In genomic region chr16:8194795-8195194, GRCh38 we compare ENCODE assay signal across 13 cellular contexts.
DNase-seq lines count a peak whose midpoint lies in the region; ATAC-seq and TF ChIP-seq lines count a peak whose summit lies in the region.
"Had no signal": no experiment of that assay in that cellular context is flagged by ENCODE, and none has a peak within 500 bp of the region (broad histone marks: within the 10 kb centered on the region; RNA-seq: fewer than 3 reads in every experiment).

No MANE protein-coding gene starts in this region.

- H4K20me1 ChIP-seq in OCI-LY3 (ENCODE audit: insufficient read depth, low read length): no peaks in the 10 kb centered on the region

- H3K9ac ChIP-seq in OCI-LY3 (ENCODE audit: low read length): no peak overlapping the region

- H3K4me2 ChIP-seq in OCI-LY3 (ENCODE audit: low read length): no peak overlapping the region

- H3K79me2 ChIP-seq in OCI-LY3 (ENCODE audit: low read length): no peaks in the 10 kb centered on the region

- H3K4me1 ChIP-seq in OCI-LY3 (ENCODE audit: low read length): no peaks in the 10 kb centered on the region
- H3K4me1 ChIP-seq: body of pancreas had no signal

- no peak overlapping the region for H2AFZ ChIP-seq in OCI-LY3 (ENCODE audit: low read depth, low read length)

- no peak overlapping the region for H3K27ac Mint-ChIP-seq in stimulated activated effector memory CD8-positive, alpha-beta T cell treated with anti-CD3 and anti-CD28 coated beads, Interleukin-12 subunit alpha, Interleukin-12 subunit beta, amount 100 ng/mL, for 72 hours

- no peak overlapping the region for H3K4me3 ChIP-seq in H7 (ENCODE audit: insufficient read depth, low read depth, low read length)
- H3K4me3 ChIP-seq in OCI-LY3 (ENCODE audit: low read length): no peak overlapping the region
- H3K4me3 ChIP-seq: body of pancreas had no signal

- no peaks in the 10 kb centered on the region for H3K27me3 ChIP-seq in H7 (ENCODE audit: control insufficient read depth, insufficient read depth, low read length)
- H3K27me3 ChIP-seq in OCI-LY3 (ENCODE audit: low read depth, low read length): no peaks in the 10 kb centered on the region
- H3K27me3 ChIP-seq: body of pancreas had no signal

- TF ChIP-seq CTCF in OCI-LY3 (IDR thresholded peaks at IDR 0.05; ENCODE audit: low read depth, low read length): peak; percentile 50
- TF ChIP-seq CTCF in GM20000 (IDR thresholded peaks at IDR 0.05; ENCODE audit: extremely low read depth, missing control alignments): no peak

- no peaks in the 10 kb centered on the region for H3K36me3 ChIP-seq in H7 (replicated peaks; ENCODE audit: control insufficient read depth, insufficient read depth, low read length)
- H3K36me3 ChIP-seq in OCI-LY3 (replicated peaks; ENCODE audit: low read depth, low read length): no peaks in the 10 kb centered on the region

- no peak for ATAC-seq in stimulated activated effector memory CD8-positive, alpha-beta T cell treated with anti-CD3 and anti-CD28 coated beads, Interleukin-12 subunit alpha, Interleukin-12 subunit beta, amount 100 ng/mL, for 72 hours
- no peak for ATAC-seq in GM19023 (IDR thresholded peaks at IDR 0.05; ENCODE audit: unreplicated experiment)
- ATAC-seq: body of pancreas had no signal

- DNase-seq in D341Med (ENCODE audit: low spot score) (peak; percentile 51), H7 (peak; percentile 17), islet precursor cell (peak; percentile 60), A172 (ENCODE audit: low spot score) (no peak), GM20000 (ENCODE audit: low spot score) (no peak)
- DNase-seq in stimulated activated effector memory CD8-positive, alpha-beta T cell treated with anti-CD3 and anti-CD28 coated beads, Interleukin-12 subunit alpha, Interleukin-12 subunit beta, amount 100 ng/mL, for 72 hours (ENCODE audit: low spot score in 2 of 2): no peak
- DNase-seq: body of pancreas; mammary epithelial cell; NCI-H1930; stimulated activated CD4-positive, alpha-beta T cell treated with anti-CD3 and anti-CD28 coated beads, Interleukin-2, amount 100 ng/mL, for 24 hours; stimulated activated naive CD4-positive, alpha-beta T cell had no signal

- no peak overlapping the region for H3K4me3 Mint-ChIP-seq in stimulated activated effector memory CD8-positive, alpha-beta T cell treated with anti-CD3 and anti-CD28 coated beads, Interleukin-12 subunit alpha, Interleukin-12 subunit beta, amount 100 ng/mL, for 72 hours

- H3K9me3 ChIP-seq in OCI-LY3 (ENCODE audit: insufficient read depth, low read length): no peaks in the 10 kb centered on the region
- H3K9me3 ChIP-seq: body of pancreas had no signal

- no peak overlapping the region for H3K27ac ChIP-seq in OCI-LY3 (ENCODE audit: low read length)
- H3K27ac ChIP-seq: body of pancreas had no signal

- H3K9me3 Mint-ChIP-seq in stimulated activated effector memory CD8-positive, alpha-beta T cell treated with anti-CD3 and anti-CD28 coated beads, Interleukin-12 subunit alpha, Interleukin-12 subunit beta, amount 100 ng/mL, for 72 hours: peaks cover 10% of the 10 kb centered on the region

- H3K4me1 Mint-ChIP-seq in stimulated activated effector memory CD8-positive, alpha-beta T cell treated with anti-CD3 and anti-CD28 coated beads, Interleukin-12 subunit alpha, Interleukin-12 subunit beta, amount 100 ng/mL, for 72 hours: no peaks in the 10 kb centered on the region

- H3K36me3 Mint-ChIP-seq in stimulated activated effector memory CD8-positive, alpha-beta T cell treated with anti-CD3 and anti-CD28 coated beads, Interleukin-12 subunit alpha, Interleukin-12 subunit beta, amount 100 ng/mL, for 72 hours: no peaks in the 10 kb centered on the region

Comparison
In these comparisons a context has a peak if more than half of its experiments do, and no peak if none do; other contexts are left out.
1. DNase-seq: peak in D341Med (single experiment), H7 (single experiment) and islet precursor cell (single experiment); none in A172 (single experiment), stimulated activated effector memory CD8-positive, alpha-beta T cell treated with anti-CD3 and anti-CD28 coated beads, Interleukin-12 subunit alpha, Interleukin-12 subunit beta, amount 100 ng/mL, for 72 hours (0 of 2) and GM20000 (single experiment).